In genomic region chr11:88709567-88709966, GRCh38 we compare ENCODE assay signal across 20 cellular contexts.
DNase-seq lines count a peak whose midpoint lies in the region; ATAC-seq, FAIRE-seq and TF ChIP-seq lines count a peak whose summit lies in the region.
"Had no signal": no experiment of that assay in that cellular context is flagged by ENCODE, and none has a peak within 500 bp of the region (broad histone marks: within the 10 kb centered on the region; RNA-seq: fewer than 3 reads in every experiment).

No MANE protein-coding gene starts in this region.

- H3K36me3 ChIP-seq in bronchial epithelial cell (ENCODE audit: control insufficient read depth, insufficient read depth, low read length) = no peaks in the 10 kb centered on the region
- H3K36me3 ChIP-seq: pancreas, spleen, upper lobe of right lung had no signal

- intact Hi-C loops in head of caudate nucleus (cut with DNase I) = no loop called here

- no peak for FAIRE-seq in bronchial epithelial cell (lab: Jason Lieb, UNC)
- FAIRE-seq: A204.1, pancreas had no signal

- no peaks in the 10 kb centered on the region for H3K27me3 ChIP-seq in bronchial epithelial cell (ENCODE audit: control insufficient read depth, insufficient read depth, low read length)
- H3K27me3 ChIP-seq: pancreas, spleen, upper lobe of right lung had no signal

- DNase-seq in Ammon's horn (ENCODE audit: low spot score) (peak; percentile 89), NCI-H1417 (lab: John Stamatoyannopoulos, UW) (peak in 2 of 3 experiments; percentile 75 to 90), bronchial epithelial cell (ENCODE audit: low read depth) (peak; percentile 83), head of caudate nucleus (peak in 36 of 42 donors; percentile 2 to 75 (median 37))
- DNase-seq: activated CD4-positive, alpha-beta T cell treated with anti-CD3 and anti-CD28 coated beads, Interleukin-2, amount 50 U/mL, for 4 hours; activated T-cell treated with anti-CD3 and anti-CD28 coated beads, Interleukin-2, amount 50 U/mL, for 4 hours; CD4-positive, CD25-positive, alpha-beta regulatory T cell; GDM1; NCI-H1092 treated with DMSO at 0.1 percent for 48 hours; NCI-H345; pancreas; spleen; stimulated activated naive CD4-positive, alpha-beta T cell treated with Interleukin-2 at 50 U/mL for 16 hours; upper lobe of right lung had no signal

- H3K4me3 ChIP-seq in bronchial epithelial cell (ENCODE audit: low read depth, low read length) = no peak overlapping the region
- H3K4me3 ChIP-seq: pancreas, spleen, upper lobe of right lung had no signal

- ATAC-seq in GM21367 (IDR thresholded peaks at IDR 0.05; ENCODE audit: unreplicated experiment) = no peak
- ATAC-seq in GM21737 (IDR thresholded peaks at IDR 0.05; ENCODE audit: unreplicated experiment) = no peak
- ATAC-seq in HG02973 (IDR thresholded peaks at IDR 0.05; ENCODE audit: unreplicated experiment) = no peak
- ATAC-seq in HG02610 (IDR thresholded peaks at IDR 0.05; ENCODE audit: unreplicated experiment) = no peak
- ATAC-seq: activated T-cell treated with anti-CD3 and anti-CD28 coated beads, Interleukin-2, amount 50 U/mL, for 4 hours; SK-N-SH treated with all-trans-retinoic acid at 6 μM for 48 hours; upper lobe of right lung had no signal

- no peak for TF ChIP-seq CTCF in bronchial epithelial cell (IDR thresholded peaks at IDR 0.05; ENCODE audit: insufficient read depth, low read length, severe bottlenecking)

Comparison
In these comparisons a context has a peak if more than half of its experiments do, and no peak if none do; other contexts are left out.
1. DNase-seq: peak in every context shown above with its lines; median percentile 89 in Ammon's horn; 83 in bronchial epithelial cell; 82 in NCI-H1417; 37 in head of caudate nucleus.